ENCODE assay signal across 8 cellular contexts in genomic region chr20:57388953-57389694, GRCh38. TPM values are rescaled to one million over a fixed set of nuclear protein-coding genes. Genes with fewer than 3 reads are reported as not detected.
DNase-seq lines count a peak whose midpoint lies in the region; ATAC-seq and TF ChIP-seq lines count a peak whose summit lies in the region.

No MANE protein-coding gene starts in this region.

- H3K4me1 Mint-ChIP-seq in CD14-positive monocyte: peaks cover 48% of the 10 kb centered on the region
- H3K4me1 Mint-ChIP-seq in activated T-helper 17 cell treated with anti-CD3 and anti-CD28 coated beads, Interleukin-2, amount 50 U/mL, for 72 hours: peaks cover 13% of the 10 kb centered on the region
- peaks cover 25% of the 10 kb centered on the region for H3K4me1 Mint-ChIP-seq in nephron

- intact Hi-C loops in CD14-positive monocyte (cut with micrococcal nuclease): loop anchor here in 1 of 2 donors (5.0 to 10.0 kb wide), 2 partner anchors 63 to 206 kb away; no protein-coding TSS in a partner anchor

- H3K9me3 Mint-ChIP-seq in CD14-positive monocyte: peaks cover 0 to 5% (median 0%) of the 10 kb centered on the region in 7 donors
- H3K9me3 Mint-ChIP-seq in activated T-helper 17 cell treated with anti-CD3 and anti-CD28 coated beads, Interleukin-2, amount 50 U/mL, for 72 hours: no peaks in the 10 kb centered on the region
- H3K9me3 Mint-ChIP-seq in nephron: no peaks in the 10 kb centered on the region

- H3K27ac Mint-ChIP-seq in CD14-positive monocyte (peak overlapping the region in 6 of 7 donors; percentile 54 to 86 (median 80)), nephron (peak overlapping the region; percentile 64 to 96 (median 96))
- H3K27ac Mint-ChIP-seq in activated T-helper 17 cell treated with anti-CD3 and anti-CD28 coated beads, Interleukin-2, amount 50 U/mL, for 72 hours: peak overlapping the region; percentile 81

- TF ChIP-seq POLR2A in upper lobe of left lung (IDR thresholded peaks at IDR 0.05): peak in 1 of 4 donors; percentile 58

- peaks cover 24 to 33% of the 10 kb centered on the region in 2 donors for H3K36me3 Mint-ChIP-seq in CD14-positive monocyte
- peaks cover 30% of the 10 kb centered on the region for H3K36me3 Mint-ChIP-seq in activated T-helper 17 cell treated with anti-CD3 and anti-CD28 coated beads, Interleukin-2, amount 50 U/mL, for 72 hours (ENCODE audit: low read depth)
- peaks cover 15% of the 10 kb centered on the region for H3K36me3 Mint-ChIP-seq in nephron (ENCODE audit: low read depth)

- no peaks in the 10 kb centered on the region for H3K9me3 ChIP-seq in upper lobe of left lung

- peaks cover 20 to 65% (median 47%) of the 10 kb centered on the region in 4 donors for H3K4me1 ChIP-seq in upper lobe of left lung

- DNase-seq in CD14-positive monocyte (ENCODE audit: low spot score) (no peak), NCI-H748 (lab: John Stamatoyannopoulos, UW; ENCODE audit: unreplicated experiment) (peak; percentile 85), fibroblast of villous mesenchyme (ENCODE audit: low read depth) (peak; percentile 67), upper lobe of left lung (peak; percentile 90 to 97)
- DNase-seq in NK-92 treated with Interleukin-12 subunit alpha and Interleukin-12 subunit beta, amount 100 ng/mL, for 24 hours (lab: John Stamatoyannopoulos, UW): no peak

- peaks cover 0 to 7% (median 0%) of the 10 kb centered on the region in 4 donors for H3K36me3 ChIP-seq in upper lobe of left lung

- H3K4me3 ChIP-seq in fibroblast of villous mesenchyme (ENCODE audit: low read depth, low read length): peak overlapping the region; percentile 34
- H3K4me3 ChIP-seq in upper lobe of left lung: peak overlapping the region; percentile 20 to 49 (median 40)

- 11 to 19% methylated on average over 14 to 25 of the region's 57 CpGs for WGBS in upper lobe of left lung, 2 donors

- no peaks in the 10 kb centered on the region for H3K27me3 ChIP-seq in upper lobe of left lung

- peak; percentile 29 for TF ChIP-seq CTCF in CD14-positive monocyte (IDR thresholded peaks at IDR 0.05)
- no peak for TF ChIP-seq CTCF in fibroblast of villous mesenchyme (IDR thresholded peaks at IDR 0.05; ENCODE audit: insufficient read depth, low read depth, low read length)
- no peak for TF ChIP-seq CTCF in nephron (IDR thresholded peaks at IDR 0.05; ENCODE audit: unreplicated experiment in 3 of 3)
- peak in 5 of 6 experiments; percentile 17 to 62 (median 37) for TF ChIP-seq CTCF in upper lobe of left lung (IDR thresholded peaks at IDR 0.05)

- ATAC-seq in GM21576 (IDR thresholded peaks at IDR 0.05; ENCODE audit: unreplicated experiment) (peak; percentile 26), upper lobe of left lung (ENCODE audit: low FRiP score in 2 of 2) (peak; percentile 62 to 91)
- peak; percentile 12 for ATAC-seq in activated T-helper 17 cell treated with anti-CD3 and anti-CD28 coated beads, Interleukin-2, amount 50 U/mL, for 72 hours (replicated peaks)

- H3K27ac ChIP-seq in upper lobe of left lung: peak overlapping the region; percentile 64 to 85 (median 78)

- H3K27me3 Mint-ChIP-seq in CD14-positive monocyte (ENCODE audit: low read depth in 3 of 3): peaks cover 2 to 14% (median 7%) of the 10 kb centered on the region in 3 donors
- no peaks in the 10 kb centered on the region for H3K27me3 Mint-ChIP-seq in activated T-helper 17 cell treated with anti-CD3 and anti-CD28 coated beads, Interleukin-2, amount 50 U/mL, for 72 hours
- H3K27me3 Mint-ChIP-seq in nephron (ENCODE audit: low read depth): peaks cover 13% of the 10 kb centered on the region

- TF ChIP-seq EP300 in upper lobe of left lung (IDR thresholded peaks at IDR 0.05): no peak

- peak overlapping the region; percentile 71 to 83 for H3K4me3 Mint-ChIP-seq in CD14-positive monocyte
- H3K4me3 Mint-ChIP-seq in activated T-helper 17 cell treated with anti-CD3 and anti-CD28 coated beads, Interleukin-2, amount 50 U/mL, for 72 hours: peak overlapping the region; percentile 92
- peak overlapping the region; percentile 75 to 82 (median 81) for H3K4me3 Mint-ChIP-seq in nephron

RNA-seq across cellular contexts. Expression of gene RBM38, which starts 2.1 kb away (rescaled TPM):
- 10 to 100 TPM in 1 of 2 donors, 1 to 10 TPM in 1; 7.5 to 17.8 TPM for polyA plus RNA-seq in CD14-positive monocyte
- total RNA-seq in activated T-helper 17 cell treated with anti-CD3 and anti-CD28 coated beads, Interleukin-2, amount 50 U/mL, for 72 hours: 10 to 100 TPM; 63.0 to 64.3 TPM
- total RNA-seq in fibroblast of villous mesenchyme (5.2 and 8.2 TPM in 2 replicates), upper lobe of left lung (10 to 100 TPM; 14.7 to 27.5 (median 22.3) TPM)

RNA-seq across cellular contexts. Expression of gene RAE1, which starts 38.1 kb away (rescaled TPM):
- polyA plus RNA-seq in CD14-positive monocyte: 10 to 100 TPM; 15.8 to 21.7 TPM
- total RNA-seq in activated T-helper 17 cell treated with anti-CD3 and anti-CD28 coated beads, Interleukin-2, amount 50 U/mL, for 72 hours: 10 to 100 TPM; 48.3 to 79.7 TPM
- total RNA-seq in fibroblast of villous mesenchyme (26.7 and 28.5 TPM in 2 replicates), upper lobe of left lung (10 to 100 TPM; 10.1 to 31.0 (median 17.9) TPM)

RNA-seq across cellular contexts. Expression of gene SPO11, which starts 59.5 kb away (rescaled TPM):
- polyA plus RNA-seq in CD14-positive monocyte: not detected
- not detected for total RNA-seq in activated T-helper 17 cell treated with anti-CD3 and anti-CD28 coated beads, Interleukin-2, amount 50 U/mL, for 72 hours
- total RNA-seq in fibroblast of villous mesenchyme (not detected in 2 replicates), upper lobe of left lung (not detected)

Comparison
In these comparisons a context has a peak if more than half of its experiments do, and no peak if none do; other contexts are left out.
1. DNase-seq: peak in NCI-H748 (single experiment), fibroblast of villous mesenchyme (single experiment) and upper lobe of left lung (2 of 2); none in CD14-positive monocyte (single experiment) and NK-92 treated with Interleukin-12 subunit alpha and Interleukin-12 subunit beta, amount 100 ng/mL, for 24 hours (single experiment).
2. CTCF ChIP-seq: peak in CD14-positive monocyte (single experiment) and upper lobe of left lung (5 of 6); none in fibroblast of villous mesenchyme (single experiment) and nephron (0 of 3).
3. ATAC-seq: peak in every context shown above with its lines; median percentile 76 in upper lobe of left lung; 26 in GM21576; 12 in activated T-helper 17 cell treated with anti-CD3 and anti-CD28 coated beads, Interleukin-2, amount 50 U/mL, for 72 hours.
4. Peak in every context shown above with its lines, with median percentiles within 50 percentile points of each other: H3K27ac Mint-ChIP-seq and H3K4me3 Mint-ChIP-seq.